Comparison of ENCODE assay signal across 28 cellular contexts in genomic region chr7:55342216-55342871, GRCh38. TPM values are rescaled to one million over a fixed set of nuclear protein-coding genes. Genes with fewer than 3 reads are reported as not detected.
DNase-seq lines count a peak whose midpoint lies in the region; ATAC-seq, FAIRE-seq and TF ChIP-seq lines count a peak whose summit lies in the region.
"Had no signal": no experiment of that assay in that cellular context is flagged by ENCODE, and none has a peak within 500 bp of the region (broad histone marks: within the 10 kb centered on the region; RNA-seq: fewer than 3 reads in every experiment).

No MANE protein-coding gene starts in this region.

- no peak overlapping the region for H3K4me3 Mint-ChIP-seq in stimulated activated naive CD8-positive, alpha-beta T cell treated with anti-CD3 and anti-CD28 coated beads, Interleukin-15, amount 100 ng/mL, for 72 hours
- H3K4me3 Mint-ChIP-seq: CD14-positive monocyte; CD4-positive, alpha-beta memory T cell; CD4-positive, CD25-positive, alpha-beta regulatory T cell; CD8-positive, alpha-beta memory T cell had no signal

- no peaks in the 10 kb centered on the region for H4K20me1 ChIP-seq in osteoblast (ENCODE audit: insufficient read depth, low read length)
- H4K20me1 ChIP-seq: BLaER1 had no signal

- no peaks in the 10 kb centered on the region for H3K79me2 ChIP-seq in osteoblast (ENCODE audit: insufficient read depth, low read length)

- H3K4me2 ChIP-seq in osteoblast (ENCODE audit: insufficient read depth, low read length): no peak overlapping the region
- H3K4me2 ChIP-seq: BLaER1 had no signal

- TF ChIP-seq CTCF in kidney (IDR thresholded peaks at IDR 0.05; ENCODE audit: borderline replicate concordance, extremely low read depth, insufficient read depth) (no peak), osteoblast (IDR thresholded peaks at IDR 0.05; ENCODE audit: extremely low read depth, low read depth, low read length) (no peak), upper lobe of right lung (IDR thresholded peaks at IDR 0.05) (no peak)

- H2AFZ ChIP-seq in osteoblast (ENCODE audit: low read length): no peak overlapping the region

- no peak overlapping the region for H3K9ac ChIP-seq in kidney (ENCODE audit: low read length in 2 of 2)
- H3K9ac ChIP-seq: BLaER1 had no signal

- DNase-seq in stimulated activated naive CD8-positive, alpha-beta T cell treated with anti-CD3 and anti-CD28 coated beads, Interleukin-15, amount 100 ng/mL, for 72 hours: no peak
- no peak for DNase-seq in stimulated activated naive CD8-positive, alpha-beta T cell treated with anti-CD3 and anti-CD28 coated beads, Interleukin-15, Interleukin-2, amounts not matched to agents 100 U/mL and 50 U/mL, for 24 hours
- peak; percentile 76 for DNase-seq in kidney
- peak; percentile 68 for DNase-seq in osteoblast (ENCODE audit: insufficient read length, low spot score, missing footprints)
- DNase-seq in upper lobe of right lung: no peak
- DNase-seq in NCI-H1436 (lab: John Stamatoyannopoulos, UW): no peak
- DNase-seq: 8988T; ACHN; BE2C; C1 segment of cervical spinal cord; CD4-positive, alpha-beta memory T cell; CD4-positive, CD25-positive, alpha-beta regulatory T cell; CD8-positive, alpha-beta memory T cell; COR-L47; DMS 273 treated with DMSO at 0.1 percent for 48 hours; DMS153; DMS79; DND-41; EL; GDM1 had no signal

- H3K27me3 ChIP-seq in osteoblast (ENCODE audit: insufficient read depth, low read length) (peaks cover 4% of the 10 kb centered on the region), upper lobe of right lung (no peaks in the 10 kb centered on the region)
- H3K27me3 ChIP-seq: BE2C, BLaER1 had no signal

- intact Hi-C loops in kidney (cut with DNase I) (no loop called here), upper lobe of right lung (cut with DNase I) (no loop called here)

- H3K9me3 Mint-ChIP-seq in stimulated activated naive CD8-positive, alpha-beta T cell treated with anti-CD3 and anti-CD28 coated beads, Interleukin-15, amount 100 ng/mL, for 72 hours: no peaks in the 10 kb centered on the region
- H3K9me3 Mint-ChIP-seq: CD4-positive, alpha-beta memory T cell; CD4-positive, CD25-positive, alpha-beta regulatory T cell; CD8-positive, alpha-beta memory T cell had no signal

- H3K9me3 ChIP-seq in kidney (ENCODE audit: control insufficient read depth in 1 of 2, low read length in 2 of 2) (no peaks in the 10 kb centered on the region), osteoblast (ENCODE audit: low read depth, low read length) (no peaks in the 10 kb centered on the region), upper lobe of right lung (no peaks in the 10 kb centered on the region)
- H3K9me3 ChIP-seq: BE2C had no signal

- H3K4me3 ChIP-seq in kidney (ENCODE audit: low read length in 2 of 2) (no peak overlapping the region), osteoblast (ENCODE audit: insufficient read depth, low read length) (no peak overlapping the region), upper lobe of right lung (no peak overlapping the region)
- H3K4me3 ChIP-seq: BLaER1, GM12878 had no signal

- ATAC-seq in stimulated activated naive CD8-positive, alpha-beta T cell treated with anti-CD3 and anti-CD28 coated beads, Interleukin-15, amount 100 ng/mL, for 72 hours: peak; percentile 27
- no peak for ATAC-seq in stimulated activated naive CD8-positive, alpha-beta T cell treated with anti-CD3 and anti-CD28 coated beads, Interleukin-15, Interleukin-2, amounts not matched to agents 100 U/mL and 50 U/mL, for 24 hours
- ATAC-seq in upper lobe of right lung (peak; percentile 7), GM21825 (IDR thresholded peaks at IDR 0.05; ENCODE audit: unreplicated experiment) (no peak), GM21367 (IDR thresholded peaks at IDR 0.05; ENCODE audit: unreplicated experiment) (no peak)
- ATAC-seq: GM12878 had no signal

- H3K36me3 ChIP-seq in kidney (ENCODE audit: control insufficient read depth in 1 of 2, insufficient read depth in 2 of 2, low read length in 2 of 2): no peaks in the 10 kb centered on the region
- H3K36me3 ChIP-seq in osteoblast (ENCODE audit: insufficient read depth, low read length): no peaks in the 10 kb centered on the region
- H3K36me3 ChIP-seq in upper lobe of right lung: no peaks in the 10 kb centered on the region
- H3K36me3 ChIP-seq: BE2C, BLaER1 had no signal

- no peak for FAIRE-seq in kidney (lab: Jason Lieb, UNC)
- FAIRE-seq: A204.1, GM12878, GM12892, GM18507 had no signal

- peaks cover 20% of the 10 kb centered on the region for H3K27me3 Mint-ChIP-seq in stimulated activated naive CD8-positive, alpha-beta T cell treated with anti-CD3 and anti-CD28 coated beads, Interleukin-15, amount 100 ng/mL, for 72 hours
- H3K27me3 Mint-ChIP-seq: CD4-positive, alpha-beta memory T cell had no signal

- H3K4me1 ChIP-seq in kidney (ENCODE audit: control insufficient read depth in 1 of 2, insufficient read depth in 1 of 2, low read depth in 1 of 2, low read length in 2 of 2) (no peaks in the 10 kb centered on the region), osteoblast (ENCODE audit: insufficient read depth, low read length) (no peaks in the 10 kb centered on the region), upper lobe of right lung (no peaks in the 10 kb centered on the region)
- H3K4me1 ChIP-seq: BE2C, BLaER1 had no signal

- no peak overlapping the region for H3K27ac Mint-ChIP-seq in stimulated activated naive CD8-positive, alpha-beta T cell treated with anti-CD3 and anti-CD28 coated beads, Interleukin-15, amount 100 ng/mL, for 72 hours
- H3K27ac Mint-ChIP-seq: CD4-positive, alpha-beta memory T cell; CD4-positive, CD25-positive, alpha-beta regulatory T cell; CD8-positive, alpha-beta memory T cell had no signal

- H3K27ac ChIP-seq in kidney (ENCODE audit: low read depth in 2 of 2, low read length in 2 of 2): no peak overlapping the region
- no peak overlapping the region for H3K27ac ChIP-seq in osteoblast (ENCODE audit: low read depth, low read length)
- no peak overlapping the region for H3K27ac ChIP-seq in upper lobe of right lung
- H3K27ac ChIP-seq: BLaER1 had no signal

- H3K4me1 Mint-ChIP-seq in stimulated activated naive CD8-positive, alpha-beta T cell treated with anti-CD3 and anti-CD28 coated beads, Interleukin-15, amount 100 ng/mL, for 72 hours: no peaks in the 10 kb centered on the region
- H3K4me1 Mint-ChIP-seq: CD14-positive monocyte; CD4-positive, alpha-beta memory T cell; CD8-positive, alpha-beta memory T cell had no signal

RNA-seq across cellular contexts. Expression of gene LANCL2, which starts 22.8 kb away (rescaled TPM):
- total RNA-seq in kidney: 18.3 TPM
- polyA plus RNA-seq in kidney (ENCODE audit: insufficient read depth, low read depth, low replicate concordance): 9.9 TPM
- total RNA-seq in osteoblast: 17.4 and 19.2 TPM in 2 replicates
- 6.5 TPM for total RNA-seq in upper lobe of right lung

Comparison
In these comparisons a context has a peak if more than half of its experiments do, and no peak if none do; other contexts are left out.
1. ATAC-seq: peak in stimulated activated naive CD8-positive, alpha-beta T cell treated with anti-CD3 and anti-CD28 coated beads, Interleukin-15, amount 100 ng/mL, for 72 hours (single experiment) and upper lobe of right lung (single experiment); none in stimulated activated naive CD8-positive, alpha-beta T cell treated with anti-CD3 and anti-CD28 coated beads, Interleukin-15, Interleukin-2, amounts not matched to agents 100 U/mL and 50 U/mL, for 24 hours (single experiment), GM21825 (single experiment) and GM21367 (single experiment).
2. DNase-seq: peak in kidney (single experiment) and osteoblast (single experiment); none in stimulated activated naive CD8-positive, alpha-beta T cell treated with anti-CD3 and anti-CD28 coated beads, Interleukin-15, amount 100 ng/mL, for 72 hours (0 of 2), stimulated activated naive CD8-positive, alpha-beta T cell treated with anti-CD3 and anti-CD28 coated beads, Interleukin-15, Interleukin-2, amounts not matched to agents 100 U/mL and 50 U/mL, for 24 hours (single experiment), upper lobe of right lung (single experiment) and NCI-H1436 (single experiment).